Comparison of ENCODE assay signal across 9 cellular contexts in genomic region chr1:56923207-56923606, GRCh38. TPM values are rescaled to one million over a fixed set of nuclear protein-coding genes. Genes with fewer than 3 reads are reported as not detected.
"Had no signal": no experiment of that assay in that cellular context is flagged by ENCODE, and none has a peak within 500 bp of the region (broad histone marks: within the 10 kb centered on the region; RNA-seq: fewer than 3 reads in every experiment).

No MANE protein-coding gene starts in this region.

- H3K4me3 Mint-ChIP-seq: GM23338, H9 had no signal

- H3K9me3 Mint-ChIP-seq: GM23338, H9 had no signal

- H3K27ac Mint-ChIP-seq: GM23338, H9 had no signal

- ATAC-seq: GM23338, K562 had no signal

- FAIRE-seq: H1, H54, HTR-8/SVneo, K562 had no signal

- DNase-seq: H9, HCEC 1CT, IMR-90 had no signal

- H3K4me3 ChIP-seq: GM23338, K562 had no signal

RNA-seq across cellular contexts. Expression of gene C8B, which starts 42.6 kb away (rescaled TPM):
- total RNA-seq: GM23338, H1, H9, HT-29, IMR-90, K562 had no signal
- polyA plus RNA-seq: GM23338, H1, IMR-90, K562 had no signal
